Comparison of ENCODE assay signal across 13 cellular contexts in the genomic region with DNA sequence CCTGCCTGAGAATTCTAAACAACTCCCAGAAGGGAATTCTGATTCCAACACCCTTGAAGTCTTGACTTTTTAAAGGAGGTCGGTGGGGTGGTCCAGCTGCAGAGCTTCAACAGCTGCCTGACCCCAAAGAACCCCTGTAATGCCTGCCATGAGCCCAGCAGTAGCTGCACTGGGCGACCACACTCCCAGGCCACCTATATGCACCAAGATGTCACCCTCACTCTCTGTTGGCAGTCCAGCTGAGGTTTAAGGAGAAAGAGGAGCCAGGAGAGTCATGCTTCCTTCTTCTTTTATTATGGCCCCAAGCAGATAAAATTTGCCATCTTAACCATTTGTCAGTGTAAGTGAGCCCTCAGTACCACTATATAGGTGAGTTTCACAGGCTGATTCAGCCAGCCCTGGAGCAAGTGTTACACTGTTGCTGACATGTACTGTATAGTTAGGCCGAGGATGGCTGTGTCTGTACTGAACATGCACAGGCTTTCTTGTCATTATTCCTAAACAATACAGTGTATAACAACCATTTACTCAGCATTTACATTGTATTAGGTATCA. TPM values are rescaled to one million over a fixed set of nuclear protein-coding genes. Genes with fewer than 3 reads are reported as not detected.
DNase-seq lines count a peak whose midpoint lies in the region; ATAC-seq and TF ChIP-seq lines count a peak whose summit lies in the region.
"Had no signal": no experiment of that assay in that cellular context is flagged by ENCODE, and none has a peak within 500 bp of the region (broad histone marks: within the 10 kb centered on the region; RNA-seq: fewer than 3 reads in every experiment).

No MANE protein-coding gene starts in this region.

- H3K27me3 Mint-ChIP-seq in brain: no peaks in the 10 kb centered on the region
- H3K27me3 Mint-ChIP-seq: progenitor cell of endocrine pancreas had no signal

- H3K4me3 Mint-ChIP-seq in brain: no peak overlapping the region
- H3K4me3 Mint-ChIP-seq in stimulated activated effector memory CD8-positive, alpha-beta T cell treated with anti-CD3 and anti-CD28 coated beads, Interleukin-12 subunit alpha, Interleukin-12 subunit beta, amount 100 ng/mL, for 72 hours: no peak overlapping the region
- H3K4me3 Mint-ChIP-seq: activated T-helper 1 cell treated with anti-CD3 and anti-CD28 coated beads, Interleukin-12 subunit alpha, Interleukin-12 subunit beta, Interleukin-2, Interleukin-4 antibody, amounts not matched to agents 30 ng/mL and 10 ng/mL and 1 ng/mL, durations not matched to agents 14 hours and 24 hours and 36 hours had no signal

- peak overlapping the region in 3 of 5 experiments; percentile 29 to 59 (median 46) for H3K27ac Mint-ChIP-seq in brain
- peak overlapping the region; percentile 46 for H3K27ac Mint-ChIP-seq in stimulated activated effector memory CD8-positive, alpha-beta T cell treated with anti-CD3 and anti-CD28 coated beads, Interleukin-12 subunit alpha, Interleukin-12 subunit beta, amount 100 ng/mL, for 72 hours
- H3K27ac Mint-ChIP-seq: progenitor cell of endocrine pancreas had no signal

- H3K27ac ChIP-seq in muscle layer of colon (ENCODE audit: low read depth, low read length): peak overlapping the region; percentile 47
- H3K27ac ChIP-seq: BLaER1 treated with 17β-estradiol and CSF1 and Interleukin-3, amounts not matched to agents 10 nM and 100 nM; suprapubic skin had no signal

- H3K27me3 ChIP-seq in muscle layer of colon (ENCODE audit: control insufficient read depth in 1 of 2, insufficient read depth in 2 of 2, low read length in 2 of 2): no peaks in the 10 kb centered on the region
- H3K27me3 ChIP-seq: BLaER1 treated with 17β-estradiol and CSF1 and Interleukin-3, amounts not matched to agents 10 nM and 100 nM; suprapubic skin had no signal

- peaks cover 22% of the 10 kb centered on the region for H3K36me3 ChIP-seq in muscle layer of colon (ENCODE audit: insufficient read depth, low read length)

- H3K9me3 ChIP-seq in muscle layer of colon (ENCODE audit: low read length): no peaks in the 10 kb centered on the region
- H3K9me3 ChIP-seq: BLaER1 treated with 17β-estradiol and CSF1 and Interleukin-3, amounts not matched to agents 10 nM and 100 nM; suprapubic skin had no signal

- no peak overlapping the region for H3K9ac ChIP-seq in muscle layer of colon (ENCODE audit: low read length)
- H3K9ac ChIP-seq: BLaER1 treated with 17β-estradiol and CSF1 and Interleukin-3, amounts not matched to agents 10 nM and 100 nM had no signal

- ATAC-seq in stimulated activated effector memory CD8-positive, alpha-beta T cell treated with anti-CD3 and anti-CD28 coated beads, Interleukin-12 subunit alpha, Interleukin-12 subunit beta, amount 100 ng/mL, for 72 hours: no peak
- ATAC-seq in GM18519 (IDR thresholded peaks at IDR 0.05; ENCODE audit: low FRiP score, unreplicated experiment): no peak

- H3K4me1 ChIP-seq in muscle layer of colon (ENCODE audit: insufficient read depth, low read length): peaks cover 22% of the 10 kb centered on the region

- no peak for TF ChIP-seq CTCF in brain (conservative IDR thresholded peaks at IDR 0.05)

- peak; percentile 78 for DNase-seq in M059J (ENCODE audit: low read depth)
- no peak for DNase-seq in stimulated activated effector memory CD8-positive, alpha-beta T cell treated with anti-CD3 and anti-CD28 coated beads, Interleukin-12 subunit alpha, Interleukin-12 subunit beta, amount 100 ng/mL, for 72 hours (ENCODE audit: low spot score in 2 of 2)
- DNase-seq in activated gamma-delta T cell (lab: John Stamatoyannopoulos, UW): no peak
- no peak for DNase-seq in NAMALWA (ENCODE audit: low spot score)
- DNase-seq: amygdala, NCI-H1417 had no signal

- peaks cover 61% of the 10 kb centered on the region for H3K36me3 Mint-ChIP-seq in brain
- peaks cover 48% of the 10 kb centered on the region for H3K36me3 Mint-ChIP-seq in stimulated activated effector memory CD8-positive, alpha-beta T cell treated with anti-CD3 and anti-CD28 coated beads, Interleukin-12 subunit alpha, Interleukin-12 subunit beta, amount 100 ng/mL, for 72 hours

- H3K4me3 ChIP-seq in muscle layer of colon (ENCODE audit: low read depth in 1 of 2, low read length in 2 of 2): no peak overlapping the region
- H3K4me3 ChIP-seq: BLaER1 treated with 17β-estradiol and CSF1 and Interleukin-3, amounts not matched to agents 10 nM and 100 nM; suprapubic skin had no signal

- peaks cover 15% of the 10 kb centered on the region for H3K4me1 Mint-ChIP-seq in brain
- peaks cover 9% of the 10 kb centered on the region for H3K4me1 Mint-ChIP-seq in stimulated activated effector memory CD8-positive, alpha-beta T cell treated with anti-CD3 and anti-CD28 coated beads, Interleukin-12 subunit alpha, Interleukin-12 subunit beta, amount 100 ng/mL, for 72 hours

- H3K9me3 Mint-ChIP-seq in brain: peaks cover 0 to 1% (median 0%) of the 10 kb centered on the region in 5 experiments
- H3K9me3 Mint-ChIP-seq in stimulated activated effector memory CD8-positive, alpha-beta T cell treated with anti-CD3 and anti-CD28 coated beads, Interleukin-12 subunit alpha, Interleukin-12 subunit beta, amount 100 ng/mL, for 72 hours: no peaks in the 10 kb centered on the region
- H3K9me3 Mint-ChIP-seq: activated T-helper 1 cell treated with anti-CD3 and anti-CD28 coated beads, Interleukin-12 subunit alpha, Interleukin-12 subunit beta, Interleukin-2, Interleukin-4 antibody, amounts not matched to agents 30 ng/mL and 10 ng/mL and 1 ng/mL, durations not matched to agents 14 hours and 24 hours and 36 hours had no signal

RNA-seq across cellular contexts. Expression of a gene that starts 53.9 kb away (rescaled TPM):
- 128 and 196 TPM in 2 replicates for total RNA-seq in M059J (2014; rRNA removed; shearing (Covaris generic))
- polyA plus RNA-seq in brain (ENCODE audit: insufficient read depth, low read depth, low replicate concordance): 46.2 TPM
